In genomic region chr15:43104426-43104825, GRCh38 we compare ENCODE assay signal across 10 cellular contexts. TPM values are rescaled to one million over a fixed set of nuclear protein-coding genes. Genes with fewer than 3 reads are reported as not detected.
A peak's percentile ranks its signal among the peaks of the same experiment; 100 is the strongest.
DNase-seq lines count a peak whose midpoint lies in the region; ATAC-seq and TF ChIP-seq lines count a peak whose summit lies in the region.
"Had no signal": no experiment of that assay in that cellular context is flagged by ENCODE, and none has a peak within 500 bp of the region (broad histone marks: within the 10 kb centered on the region; RNA-seq: fewer than 3 reads in every experiment).

No MANE protein-coding gene starts in this region.

- H3K4me1 Mint-ChIP-seq in effector memory CD8-positive, alpha-beta T cell (ENCODE audit: low read depth in 2 of 2): peaks cover 39 to 55% of the 10 kb centered on the region in 2 donors

- H3K9me3 ChIP-seq in DOHH2 (ENCODE audit: control insufficient read depth, insufficient read depth, low read length): no peaks in the 10 kb centered on the region
- no peaks in the 10 kb centered on the region for H3K9me3 ChIP-seq in OCI-LY3 (ENCODE audit: insufficient read depth, low read length)
- H3K9me3 ChIP-seq in osteoblast (ENCODE audit: low read depth, low read length): no peaks in the 10 kb centered on the region

- peak overlapping the region; percentile 82 for H3K4me2 ChIP-seq in DOHH2 (ENCODE audit: low read length)
- H3K4me2 ChIP-seq in OCI-LY3 (ENCODE audit: low read length): peak overlapping the region; percentile 86
- H3K4me2 ChIP-seq in osteoblast (ENCODE audit: insufficient read depth, low read length): peak overlapping the region; percentile 91

- no peaks in the 10 kb centered on the region for H3K27me3 ChIP-seq in DOHH2 (ENCODE audit: control insufficient read depth, low read length)
- H3K27me3 ChIP-seq in OCI-LY3 (ENCODE audit: low read depth, low read length): no peaks in the 10 kb centered on the region
- no peaks in the 10 kb centered on the region for H3K27me3 ChIP-seq in osteoblast (ENCODE audit: insufficient read depth, low read length)

- peaks cover 29% of the 10 kb centered on the region for H3K36me3 Mint-ChIP-seq in effector memory CD8-positive, alpha-beta T cell (ENCODE audit: insufficient read depth)

- H3K4me3 Mint-ChIP-seq in effector memory CD8-positive, alpha-beta T cell: peak overlapping the region; percentile 44

- peaks cover 20% of the 10 kb centered on the region for H3K4me1 ChIP-seq in DOHH2 (ENCODE audit: control insufficient read depth, low read length)
- H3K4me1 ChIP-seq in OCI-LY3 (ENCODE audit: low read length): peaks cover 7% of the 10 kb centered on the region; the same call in 1 of the 2 replicates
- peaks cover 16% of the 10 kb centered on the region for H3K4me1 ChIP-seq in osteoblast (ENCODE audit: insufficient read depth, low read length)

- no peak overlapping the region for H3K27ac ChIP-seq in DOHH2 (ENCODE audit: low read depth, low read length)
- no peak overlapping the region for H3K27ac ChIP-seq in OCI-LY3 (ENCODE audit: low read length)
- no peak overlapping the region for H3K27ac ChIP-seq in osteoblast (ENCODE audit: low read depth, low read length)

- H3K36me3 ChIP-seq in DOHH2 (ENCODE audit: control insufficient read depth, low read length) (peaks cover 49% of the 10 kb centered on the region), OCI-LY3 (replicated peaks; ENCODE audit: low read depth, low read length) (peaks cover 27% of the 10 kb centered on the region), osteoblast (ENCODE audit: insufficient read depth, low read length) (peaks cover 21% of the 10 kb centered on the region)

- no peaks in the 10 kb centered on the region for H3K9me2 ChIP-seq in DOHH2 (replicated peaks; ENCODE audit: control insufficient read depth, low read length)

- no peaks in the 10 kb centered on the region for H4K20me1 ChIP-seq in DOHH2 (ENCODE audit: control insufficient read depth, insufficient read depth, low read depth, low read length)
- no peaks in the 10 kb centered on the region for H4K20me1 ChIP-seq in OCI-LY3 (ENCODE audit: insufficient read depth, low read length)
- H4K20me1 ChIP-seq in osteoblast (ENCODE audit: insufficient read depth, low read length): peaks cover 22% of the 10 kb centered on the region

- peaks cover 67% of the 10 kb centered on the region for H3K79me2 ChIP-seq in DOHH2 (ENCODE audit: control insufficient read depth, low read length)
- H3K79me2 ChIP-seq in OCI-LY3 (ENCODE audit: low read length): peaks cover 53% of the 10 kb centered on the region
- peaks cover 66% of the 10 kb centered on the region for H3K79me2 ChIP-seq in osteoblast (ENCODE audit: insufficient read depth, low read length)

- no peaks in the 10 kb centered on the region for H3F3A ChIP-seq in DOHH2 (ENCODE audit: control insufficient read depth, insufficient read depth)

- TF ChIP-seq CTCF in DOHH2 (IDR thresholded peaks at IDR 0.05; ENCODE audit: low read depth, low read length, poor library complexity, severe bottlenecking) (no peak), OCI-LY3 (IDR thresholded peaks at IDR 0.05; ENCODE audit: low read depth, low read length) (no peak), osteoblast (IDR thresholded peaks at IDR 0.05; ENCODE audit: extremely low read depth, low read depth, low read length) (no peak)

- H3K4me3 ChIP-seq in DOHH2 (ENCODE audit: low read length): peak overlapping the region; percentile 91
- no peak overlapping the region for H3K4me3 ChIP-seq in OCI-LY3 (ENCODE audit: low read length)
- peak overlapping the region; percentile 31 for H3K4me3 ChIP-seq in osteoblast (ENCODE audit: insufficient read depth, low read length)

- H3K27ac Mint-ChIP-seq in effector memory CD8-positive, alpha-beta T cell: peak overlapping the region in 1 of 2 donors; percentile 99

- H2AFZ ChIP-seq in OCI-LY3 (ENCODE audit: low read depth, low read length): no peak overlapping the region
- H2AFZ ChIP-seq in osteoblast (ENCODE audit: low read length): no peak overlapping the region

- H3K9ac ChIP-seq in OCI-LY3 (ENCODE audit: low read length): no peak overlapping the region

- no peaks in the 10 kb centered on the region for H3K9me3 Mint-ChIP-seq in effector memory CD8-positive, alpha-beta T cell

- ATAC-seq in effector memory CD8-positive, alpha-beta T cell (replicated peaks): no peak
- ATAC-seq in sciatic nerve (no peak), GM21526 (IDR thresholded peaks at IDR 0.05; ENCODE audit: low FRiP score, unreplicated experiment) (no peak)

- no peak for DNase-seq in effector memory CD8-positive, alpha-beta T cell
- DNase-seq in osteoblast (ENCODE audit: insufficient read length, low spot score, missing footprints) (no peak), sciatic nerve (ENCODE audit: low spot score) (no peak), HUDEP-2 (lab: John Stamatoyannopoulos, UW; ENCODE audit: unreplicated experiment in 76 of 76) (no peak), dedifferentiated amniotic fluid mesenchymal stem cell (ENCODE audit: extremely low spot score) (no peak)
- DNase-seq: kidney, NCI-H524 had no signal

- intact Hi-C loops in sciatic nerve (cut with DNase I): no loop called here

- peaks cover 0 to 6% of the 10 kb centered on the region in 2 donors for H3K27me3 Mint-ChIP-seq in effector memory CD8-positive, alpha-beta T cell

RNA-seq across cellular contexts. Expression of gene UBR1, which starts 1.4 kb away (rescaled TPM):
- total RNA-seq in osteoblast (33.0 and 35.5 TPM in 2 replicates), sciatic nerve (47.0 TPM)

RNA-seq across cellular contexts. Expression of gene TMEM62, which starts 29.0 kb away (rescaled TPM):
- 17.7 and 25.6 TPM in 2 replicates for total RNA-seq in osteoblast
- total RNA-seq in sciatic nerve: 24.4 TPM
